ENCODE assay signal across 30 cellular contexts in the genomic region with DNA sequence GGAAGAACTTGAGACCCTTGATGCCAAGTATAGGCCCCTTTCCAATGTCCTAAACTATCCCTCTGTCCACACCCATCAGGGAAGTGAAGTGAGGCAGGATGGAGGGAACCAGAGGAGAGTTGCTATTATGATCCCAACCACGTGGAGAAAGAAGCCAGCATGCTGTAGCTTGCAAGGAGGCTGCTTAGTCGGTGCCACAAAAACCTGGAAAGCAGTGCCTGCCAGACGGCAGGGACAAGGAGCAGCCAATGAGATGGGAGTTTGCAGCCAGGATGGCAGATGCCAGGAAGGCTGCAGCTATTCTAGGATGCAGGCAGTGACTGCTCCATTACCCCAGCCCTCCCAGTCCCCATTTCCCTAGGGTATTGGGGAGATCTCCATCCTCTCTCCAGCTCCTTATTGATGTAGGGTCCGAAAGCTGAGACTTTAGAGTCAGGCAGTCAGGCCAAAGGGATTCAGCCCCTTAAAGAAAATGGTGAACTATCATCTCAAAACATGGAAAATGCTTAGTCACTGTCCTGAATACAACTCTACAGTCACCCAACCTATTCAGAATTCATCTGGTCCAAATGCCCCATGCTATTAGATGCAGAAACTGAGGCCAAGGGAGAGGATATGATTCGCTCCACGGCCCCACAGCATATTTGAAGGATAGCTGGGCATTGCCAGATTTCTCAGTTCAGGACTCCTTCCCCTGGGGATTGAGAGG. TPM values are rescaled to one million over a fixed set of nuclear protein-coding genes. Genes with fewer than 3 reads are reported as not detected.
A peak's percentile ranks its signal among the peaks of the same experiment; 100 is the strongest.
DNase-seq lines count a peak whose midpoint lies in the region; ATAC-seq and TF ChIP-seq lines count a peak whose summit lies in the region.
"Had no signal": no experiment of that assay in that cellular context is flagged by ENCODE, and none has a peak within 500 bp of the region (broad histone marks: within the 10 kb centered on the region; RNA-seq: fewer than 3 reads in every experiment).

No MANE protein-coding gene starts in this region.

- H3K27ac ChIP-seq in neuronal stem cell (replicated peaks; ENCODE audit: low read length): no peak overlapping the region
- H3K27ac ChIP-seq: ascending aorta, KMS-11, lower lobe of right lung, upper lobe of left lung had no signal

- no peak for TF ChIP-seq CTCF in brain (conservative IDR thresholded peaks at IDR 0.05)
- no peak for TF ChIP-seq CTCF in nephron progenitor cell (IDR thresholded peaks at IDR 0.05)

- H3K36me3 Mint-ChIP-seq in brain: no peaks in the 10 kb centered on the region
- H3K36me3 Mint-ChIP-seq in nephron progenitor cell (ENCODE audit: low read depth): peaks cover 2% of the 10 kb centered on the region
- H3K36me3 Mint-ChIP-seq: activated CD8-positive, alpha-beta memory T cell treated with anti-CD3 and anti-CD28 coated beads, Interleukin-2, amount 10 ng/mL, durations not matched to agents 7 days and 5 days; activated naive CD8-positive, alpha-beta T cell treated with anti-CD3 and anti-CD28 coated beads, Interleukin-2, amount 10 ng/mL, durations not matched to agents 7 days and 5 days; stimulated activated effector memory CD8-positive, alpha-beta T cell treated with anti-CD3 and anti-CD28 coated beads, Interleukin-12 subunit alpha, Interleukin-12 subunit beta, amount 100 ng/mL, for 72 hours had no signal

- H2AFZ ChIP-seq in neuronal stem cell (ENCODE audit: low read length): peak overlapping the region; percentile 12
- H2AFZ ChIP-seq: GM23338 had no signal

- no peak overlapping the region for H2AK5ac ChIP-seq in neuronal stem cell (ENCODE audit: low read depth, low read length)

- no peak overlapping the region for H3K4me3 Mint-ChIP-seq in brain
- H3K4me3 Mint-ChIP-seq in nephron progenitor cell: no peak overlapping the region
- H3K4me3 Mint-ChIP-seq: activated CD8-positive, alpha-beta memory T cell treated with anti-CD3 and anti-CD28 coated beads, Interleukin-2, amount 10 ng/mL, durations not matched to agents 7 days and 5 days; activated naive CD8-positive, alpha-beta T cell treated with anti-CD3 and anti-CD28 coated beads, Interleukin-2, amount 10 ng/mL, durations not matched to agents 7 days and 5 days; activated T-cell treated with anti-CD3 and anti-CD28 coated beads, Interleukin-2, amount 50 U/mL, for 4 hours; dendritic cell treated with granulocyte-macrophage colony-stimulating factor and Interleukin-4, amounts not matched to agents 40 ng/mL and 50 ng/mL, for 4 days; endodermal cell; GM23338; HFFc6; naive thymus-derived CD8-positive, alpha-beta T cell; stimulated activated effector memory CD8-positive, alpha-beta T cell treated with anti-CD3 and anti-CD28 coated beads, Interleukin-12 subunit alpha, Interleukin-12 subunit beta, amount 100 ng/mL, for 72 hours had no signal

- no peaks in the 10 kb centered on the region for H3K79me1 ChIP-seq in neuronal stem cell (ENCODE audit: low read depth, low read length)

- no peak overlapping the region for H3K4ac ChIP-seq in neuronal stem cell (ENCODE audit: low read length)

- H3K9me3 ChIP-seq in neuronal stem cell (replicated peaks in 1 of 2; ENCODE audit: control insufficient read depth in 2 of 2, insufficient read depth in 1 of 2, low read depth in 1 of 2, low read length in 2 of 2): peaks cover 0 to 2% of the 10 kb centered on the region in 2 donors
- H3K9me3 ChIP-seq: ascending aorta, esophagus squamous epithelium, lower lobe of right lung, MG63, upper lobe of left lung had no signal

- no peak overlapping the region for H4K8ac ChIP-seq in neuronal stem cell (ENCODE audit: low read depth, low read length)

- DNase-seq in DMS 273 treated with DMSO at 0.1 percent for 48 hours (lab: John Stamatoyannopoulos, UW) (peak; percentile 3), NCI-H1694 treated with DMSO at 0.1 percent for 48 hours (lab: John Stamatoyannopoulos, UW) (peak; percentile 87), neuronal stem cell (ENCODE audit: low spot score) (no peak), nephron progenitor cell (no peak)
- DNase-seq: activated CD4-positive, alpha-beta T cell treated with anti-CD3 and anti-CD28 coated beads, Interleukin-2, amount 50 U/mL, for 4 hours; activated CD8-positive, alpha-beta memory T cell treated with anti-CD3 and anti-CD28 coated beads, Interleukin-2, amount 10 ng/mL, durations not matched to agents 7 days and 5 days; activated gamma-delta T cell; activated naive CD8-positive, alpha-beta T cell treated with anti-CD3 and anti-CD28 coated beads, Interleukin-2, amount 10 ng/mL, durations not matched to agents 7 days and 5 days; activated T-cell treated with anti-CD3 and anti-CD28 coated beads, Interleukin-2, amount 50 U/mL, for 4 hours; DMS79 treated with DMSO at 0.1 percent for 48 hours; endodermal cell; esophagus squamous epithelium; HFFc6; lower lobe of right lung; MG63; naive thymus-derived CD8-positive, alpha-beta T cell; NCI-H2029 treated with DMSO at 0.1 percent for 48 hours; NCI-H510A; Right ventricle myocardium superior; T-helper 2 cell; upper lobe of left lung had no signal

- peaks cover 31% of the 10 kb centered on the region for H3K4me1 Mint-ChIP-seq in brain
- peaks cover 26% of the 10 kb centered on the region for H3K4me1 Mint-ChIP-seq in nephron progenitor cell
- H3K4me1 Mint-ChIP-seq: activated CD8-positive, alpha-beta memory T cell treated with anti-CD3 and anti-CD28 coated beads, Interleukin-2, amount 10 ng/mL, durations not matched to agents 7 days and 5 days; activated naive CD8-positive, alpha-beta T cell treated with anti-CD3 and anti-CD28 coated beads, Interleukin-2, amount 10 ng/mL, durations not matched to agents 7 days and 5 days; GM23338; stimulated activated effector memory CD8-positive, alpha-beta T cell treated with anti-CD3 and anti-CD28 coated beads, Interleukin-12 subunit alpha, Interleukin-12 subunit beta, amount 100 ng/mL, for 72 hours had no signal

- no peak overlapping the region for H2BK15ac ChIP-seq in neuronal stem cell (ENCODE audit: low read length)

- ATAC-seq in GM21515 (IDR thresholded peaks at IDR 0.05; ENCODE audit: unreplicated experiment): no peak
- no peak for ATAC-seq in HG03565 (IDR thresholded peaks at IDR 0.05; ENCODE audit: unreplicated experiment)
- ATAC-seq: activated CD8-positive, alpha-beta memory T cell treated with anti-CD3 and anti-CD28 coated beads, Interleukin-2, amount 10 ng/mL, durations not matched to agents 7 days and 5 days; activated T-cell treated with anti-CD3 and anti-CD28 coated beads, Interleukin-2, amount 50 U/mL, for 4 hours; GM23338; lower lobe of right lung; naive thymus-derived CD8-positive, alpha-beta T cell; SK-N-SH treated with all-trans-retinoic acid at 6 μM for 48 hours; stimulated activated effector memory CD8-positive, alpha-beta T cell treated with anti-CD3 and anti-CD28 coated beads, Interleukin-12 subunit alpha, Interleukin-12 subunit beta, amount 100 ng/mL, for 72 hours had no signal

- no peak overlapping the region for H2BK5ac ChIP-seq in neuronal stem cell (ENCODE audit: low read length)

- no peak overlapping the region for H2BK12ac ChIP-seq in neuronal stem cell (ENCODE audit: low read length)

- no peak overlapping the region for H3K4me2 ChIP-seq in neuronal stem cell (ENCODE audit: insufficient read depth, low read length, poor library complexity, severe bottlenecking)
- H3K4me2 ChIP-seq: GM23338, KMS-11 had no signal

- no peak overlapping the region for H2BK120ac ChIP-seq in neuronal stem cell (ENCODE audit: low read depth, low read length)

- H3K27ac Mint-ChIP-seq in brain (peak overlapping the region in 3 of 5 experiments; percentile 28 to 97 (median 68)), nephron progenitor cell (no peak overlapping the region)
- H3K27ac Mint-ChIP-seq: activated CD8-positive, alpha-beta memory T cell treated with anti-CD3 and anti-CD28 coated beads, Interleukin-2, amount 10 ng/mL, durations not matched to agents 7 days and 5 days; activated naive CD8-positive, alpha-beta T cell treated with anti-CD3 and anti-CD28 coated beads, Interleukin-2, amount 10 ng/mL, durations not matched to agents 7 days and 5 days; dendritic cell treated with granulocyte-macrophage colony-stimulating factor and Interleukin-4, amounts not matched to agents 40 ng/mL and 50 ng/mL, for 4 days; endodermal cell; GM23338; HFFc6; naive thymus-derived CD8-positive, alpha-beta T cell; stimulated activated effector memory CD8-positive, alpha-beta T cell treated with anti-CD3 and anti-CD28 coated beads, Interleukin-12 subunit alpha, Interleukin-12 subunit beta, amount 100 ng/mL, for 72 hours had no signal

- no peak overlapping the region for H3K18ac ChIP-seq in neuronal stem cell (ENCODE audit: low read length)

- H3K4me3 ChIP-seq in neuronal stem cell (ENCODE audit: low read length in 2 of 2): no peak overlapping the region
- H3K4me3 ChIP-seq: ascending aorta, esophagus squamous epithelium, GM23338, lower lobe of right lung, MG63, upper lobe of left lung had no signal

- no peaks in the 10 kb centered on the region for H3K36me3 ChIP-seq in neuronal stem cell (replicated peaks in 1 of 2; ENCODE audit: control insufficient read depth in 2 of 2, insufficient read depth in 2 of 2, low read length in 2 of 2)
- H3K36me3 ChIP-seq: ascending aorta, esophagus squamous epithelium, lower lobe of right lung, MG63, upper lobe of left lung had no signal

- H4K91ac ChIP-seq in neuronal stem cell (ENCODE audit: low read depth, low read length, poor library complexity): no peak overlapping the region

- H3K27me3 Mint-ChIP-seq in brain (peaks cover 3% of the 10 kb centered on the region), nephron progenitor cell (ENCODE audit: low read depth, poor library complexity) (peaks cover 10% of the 10 kb centered on the region)

- no peak overlapping the region for H3K9ac ChIP-seq in neuronal stem cell (ENCODE audit: low read depth, low read length, poor library complexity)
- H3K9ac ChIP-seq: KMS-11 had no signal

- H3K23ac ChIP-seq in neuronal stem cell (ENCODE audit: low read depth, low read length, poor library complexity): no peak overlapping the region

- peaks cover 0 to 5% (median 0%) of the 10 kb centered on the region in 5 experiments for H3K9me3 Mint-ChIP-seq in brain
- peaks cover 3% of the 10 kb centered on the region for H3K9me3 Mint-ChIP-seq in nephron progenitor cell
- H3K9me3 Mint-ChIP-seq: activated naive CD8-positive, alpha-beta T cell treated with anti-CD3 and anti-CD28 coated beads, Interleukin-2, amount 10 ng/mL, durations not matched to agents 7 days and 5 days; dendritic cell treated with granulocyte-macrophage colony-stimulating factor and Interleukin-4, amounts not matched to agents 40 ng/mL and 50 ng/mL, for 4 days; HFFc6 had no signal

- H3K14ac ChIP-seq in neuronal stem cell (ENCODE audit: low read length): no peak overlapping the region

- no peaks in the 10 kb centered on the region for H3K27me3 ChIP-seq in neuronal stem cell (ENCODE audit: control insufficient read depth in 3 of 3, insufficient read depth in 3 of 3, low read depth in 1 of 3, low read length in 3 of 3)
- H3K27me3 ChIP-seq: ascending aorta, MG63, upper lobe of left lung had no signal

- no CpG with 5 or more reads among the region's 6 CpGs for WGBS in neuronal stem cell (ENCODE audit: extremely low coverage in 2 of 2, insufficient read length in 2 of 2, insufficient replicate concordance in 1 of 2), 2 donors

- peaks cover 0 to 7% of the 10 kb centered on the region in 2 donors for H3K4me1 ChIP-seq in neuronal stem cell (ENCODE audit: control insufficient read depth in 2 of 2, insufficient read depth in 1 of 2, low read depth in 1 of 2, low read length in 2 of 2)
- H3K4me1 ChIP-seq: ascending aorta, lower lobe of right lung, upper lobe of left lung had no signal

RNA-seq across cellular contexts. Expression of a gene that starts 18.4 kb away (rescaled TPM):
- polyA plus RNA-seq in brain (ENCODE audit: insufficient read depth, low read depth, low replicate concordance): 0.97 TPM
- 4.3 TPM for polyA plus RNA-seq in neuronal stem cell (2013, experiment 1 of 2)
- polyA plus RNA-seq in neuronal stem cell (2013, experiment 2 of 2): 4.4 TPM
- polyA plus RNA-seq: naive thymus-derived CD8-positive, alpha-beta T cell had no signal

Comparison
In these comparisons a context has a peak if more than half of its experiments do, and no peak if none do; other contexts are left out.
1. DNase-seq: peak in DMS 273 treated with DMSO at 0.1 percent for 48 hours (single experiment) and NCI-H1694 treated with DMSO at 0.1 percent for 48 hours (single experiment); none in neuronal stem cell (single experiment) and nephron progenitor cell (single experiment).